ENCODE assay signal across 10 cellular contexts in the genomic region with DNA sequence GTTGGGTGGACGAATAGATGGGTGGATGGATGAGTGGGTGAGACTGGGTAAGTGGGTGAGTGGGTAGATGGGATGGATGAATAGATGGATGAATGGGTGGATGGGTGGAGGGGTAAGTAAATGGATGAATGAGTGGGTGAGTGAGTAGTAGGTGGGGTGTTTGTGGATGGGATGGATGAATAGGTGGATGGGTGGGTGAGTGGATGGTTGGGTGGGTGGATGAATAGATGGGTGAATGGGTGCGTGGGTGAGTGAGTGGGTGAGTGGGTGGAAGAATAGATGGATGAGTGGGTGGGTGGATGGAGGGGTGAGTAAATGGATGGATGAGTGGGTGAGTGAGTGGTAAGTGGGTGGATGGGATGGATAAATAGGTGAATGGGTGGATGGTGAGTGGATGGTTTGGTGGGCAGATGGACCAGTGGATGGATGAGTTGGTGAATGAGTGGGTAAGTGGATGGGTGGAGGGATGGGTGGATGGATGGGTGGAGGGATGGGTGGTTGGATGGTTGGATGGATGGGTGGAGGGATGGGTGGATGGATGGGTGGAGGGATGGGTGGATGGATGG. TPM values are rescaled to one million over a fixed set of nuclear protein-coding genes. Genes with fewer than 3 reads are reported as not detected.
"Had no signal": no experiment of that assay in that cellular context is flagged by ENCODE, and none has a peak within 500 bp of the region (broad histone marks: within the 10 kb centered on the region; RNA-seq: fewer than 3 reads in every experiment).

No MANE protein-coding gene starts in this region.

- H3K27me3 Mint-ChIP-seq: IgD-negative memory B cell had no signal

- H3K4me1 Mint-ChIP-seq: GM23338 had no signal

- H3K4me2 ChIP-seq: GM23338 had no signal

- H3K27ac Mint-ChIP-seq: GM23338, IgD-negative memory B cell had no signal

- H3K4me1 ChIP-seq: HAP-1 had no signal

- H3K4me3 ChIP-seq: GM23338, HAP-1 had no signal

- H3K27ac ChIP-seq: HL-60 had no signal

- ATAC-seq: GM23338, HCT116 had no signal

- H3K9me3 Mint-ChIP-seq: GM23338 had no signal

- H2AFZ ChIP-seq: GM23338 had no signal

- DNase-seq: H7, Kasumi-1, KG1 had no signal

- H3K9me3 ChIP-seq: HAP-1 had no signal

- H3K4me3 Mint-ChIP-seq: GM23338 had no signal

- H3K36me3 ChIP-seq: HAP-1 had no signal

RNA-seq across cellular contexts. Expression of gene IGF2, which starts 12.6 kb away (rescaled TPM):
- polyA plus RNA-seq: IgD-negative memory B cell had no signal

RNA-seq across cellular contexts. Expression of gene INS, which starts 34.4 kb away (rescaled TPM):
- total RNA-seq: GM23338, H4, H7, HT1080 had no signal
- polyA plus RNA-seq: GM23338, IgD-negative memory B cell had no signal

RNA-seq across cellular contexts. Expression of gene TH, which starts 45.0 kb away (rescaled TPM):
- total RNA-seq: GM23338, H4, H7, HT1080 had no signal
- polyA plus RNA-seq: IgD-negative memory B cell had no signal
